In the genomic region with DNA sequence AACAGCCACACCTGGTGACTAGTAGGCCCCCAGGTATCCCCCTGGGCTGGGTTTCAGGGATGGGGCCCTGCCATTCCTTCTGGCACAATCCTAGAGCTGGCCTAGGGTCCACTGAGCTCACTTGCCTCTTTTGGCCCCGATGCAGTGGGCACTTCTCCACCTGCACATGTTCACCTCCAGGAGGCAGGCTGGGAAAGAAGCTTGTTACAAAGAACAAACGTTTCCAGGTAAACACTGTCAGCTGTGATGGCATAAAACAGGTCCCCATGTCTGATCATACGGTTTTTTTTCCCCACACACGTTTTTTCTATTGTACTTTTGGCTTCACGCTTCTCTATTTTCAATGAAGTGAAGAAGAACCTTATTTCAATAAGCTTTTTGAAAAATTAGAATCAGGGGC, we compare ENCODE assay signal across 8 cellular contexts. TPM values are rescaled to one million over a fixed set of nuclear protein-coding genes. Genes with fewer than 3 reads are reported as not detected.
DNase-seq lines count a peak whose midpoint lies in the region; ATAC-seq and TF ChIP-seq lines count a peak whose summit lies in the region.

No MANE protein-coding gene starts in this region.

- H3K4me3 ChIP-seq in HEK293 (ENCODE audit: low read depth, low read length), result no peak overlapping the region

- in situ Hi-C loops in G401 (cut with HindIII; ENCODE audit: low sequenced_read_pairs), result no loop called here

- DNase-seq in DMS79 treated with DMSO at 0.1 percent for 48 hours (lab: John Stamatoyannopoulos, UW) (peak; percentile 72), left lobe of liver (ENCODE audit: low spot score) (no peak), AG08395 (ENCODE audit: low spot score) (no peak), NCI-H1694 (lab: John Stamatoyannopoulos, UW) (no peak), G401 (ENCODE audit: low spot score) (no peak)

- CTCF ChIA-PET in HEK293 (lab: Yijun Ruan, JAX), result interaction anchor here (0.6 to 2.1 kb wide), 11 partner anchors 9 to 1533 kb away, joined by 3 to 9 read pairs (median 3); no protein-coding TSS in a partner anchor

- no peaks in the 10 kb centered on the region for H3K9me3 ChIP-seq in HEK293 (ENCODE audit: control insufficient read depth, insufficient read depth, low read depth, low read length)

- TF ChIP-seq CTCF in HEK293 (tag by site-specific recombination; IDR thresholded peaks at IDR 0.05), result no peak

- ATAC-seq in SK-N-SH treated with all-trans-retinoic acid at 6 μM for 48 hours (peak; percentile 65), left lobe of liver (peak; percentile 95), HG03469 (IDR thresholded peaks at IDR 0.05; ENCODE audit: unreplicated experiment) (no peak)

- POLR2A ChIA-PET in HEK293 (lab: Yijun Ruan, JAX), result interaction anchor here (0.5 to 0.8 kb wide), 2 partner anchors 27 to 37 kb away, joined by 3 read pairs; no protein-coding TSS in a partner anchor

- H3K36me3 ChIP-seq in HEK293 (ENCODE audit: control insufficient read depth in 2 of 2, insufficient read depth in 1 of 2, low read length in 2 of 2), result no peaks in the 10 kb centered on the region; a peak in 1 of 3 replicates

- no peak overlapping the region for H3K27ac ChIP-seq in HEK293 (ENCODE audit: extremely low read depth, low read depth, low read length)

- H3K4me1 ChIP-seq in HEK293 (ENCODE audit: control insufficient read depth, insufficient read depth, low read length), result no peaks in the 10 kb centered on the region

TF ChIP-seq in HEK293, 187 proteins besides CTCF, POLR2A, EP300 and RAD21:
- TF ChIP-seq, protein P1, sequence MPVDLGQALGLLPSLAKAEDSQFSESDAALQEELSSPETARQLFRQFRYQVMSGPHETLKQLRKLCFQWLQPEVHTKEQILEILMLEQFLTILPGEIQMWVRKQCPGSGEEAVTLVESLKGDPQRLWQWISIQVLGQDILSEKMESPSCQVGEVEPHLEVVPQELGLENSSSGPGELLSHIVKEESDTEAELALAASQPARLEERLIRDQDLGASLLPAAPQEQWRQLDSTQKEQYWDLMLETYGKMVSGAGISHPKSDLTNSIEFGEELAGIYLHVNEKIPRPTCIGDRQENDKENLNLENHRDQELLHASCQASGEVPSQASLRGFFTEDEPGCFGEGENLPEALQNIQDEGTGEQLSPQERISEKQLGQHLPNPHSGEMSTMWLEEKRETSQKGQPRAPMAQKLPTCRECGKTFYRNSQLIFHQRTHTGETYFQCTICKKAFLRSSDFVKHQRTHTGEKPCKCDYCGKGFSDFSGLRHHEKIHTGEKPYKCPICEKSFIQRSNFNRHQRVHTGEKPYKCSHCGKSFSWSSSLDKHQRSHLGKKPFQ (tag by site-specific recombination; IDR thresholded peaks at IDR 0.05), result no peak
- 0 out of 2 replicates have a peak, but pooled peaks have one; percentile 74 for TF ChIP-seq ZNF561 (tag by site-specific recombination; IDR thresholded peaks at IDR 0.05; ENCODE audit: borderline replicate concordance)

TF ChIP-seq in SK-N-SH treated with all-trans-retinoic acid at 6 μM for 48 hours, 23 proteins besides CTCF, POLR2A, EP300 and RAD21:
- no peak for TF ChIP-seq TOX (CRISPR knock-in tag; IDR thresholded peaks at IDR 0.05; ENCODE audit: borderline replicate concordance)
- TF ChIP-seq ZNF70 (CRISPR knock-in tag; IDR thresholded peaks at IDR 0.05), result no peak
- TF ChIP-seq, protein P2, sequence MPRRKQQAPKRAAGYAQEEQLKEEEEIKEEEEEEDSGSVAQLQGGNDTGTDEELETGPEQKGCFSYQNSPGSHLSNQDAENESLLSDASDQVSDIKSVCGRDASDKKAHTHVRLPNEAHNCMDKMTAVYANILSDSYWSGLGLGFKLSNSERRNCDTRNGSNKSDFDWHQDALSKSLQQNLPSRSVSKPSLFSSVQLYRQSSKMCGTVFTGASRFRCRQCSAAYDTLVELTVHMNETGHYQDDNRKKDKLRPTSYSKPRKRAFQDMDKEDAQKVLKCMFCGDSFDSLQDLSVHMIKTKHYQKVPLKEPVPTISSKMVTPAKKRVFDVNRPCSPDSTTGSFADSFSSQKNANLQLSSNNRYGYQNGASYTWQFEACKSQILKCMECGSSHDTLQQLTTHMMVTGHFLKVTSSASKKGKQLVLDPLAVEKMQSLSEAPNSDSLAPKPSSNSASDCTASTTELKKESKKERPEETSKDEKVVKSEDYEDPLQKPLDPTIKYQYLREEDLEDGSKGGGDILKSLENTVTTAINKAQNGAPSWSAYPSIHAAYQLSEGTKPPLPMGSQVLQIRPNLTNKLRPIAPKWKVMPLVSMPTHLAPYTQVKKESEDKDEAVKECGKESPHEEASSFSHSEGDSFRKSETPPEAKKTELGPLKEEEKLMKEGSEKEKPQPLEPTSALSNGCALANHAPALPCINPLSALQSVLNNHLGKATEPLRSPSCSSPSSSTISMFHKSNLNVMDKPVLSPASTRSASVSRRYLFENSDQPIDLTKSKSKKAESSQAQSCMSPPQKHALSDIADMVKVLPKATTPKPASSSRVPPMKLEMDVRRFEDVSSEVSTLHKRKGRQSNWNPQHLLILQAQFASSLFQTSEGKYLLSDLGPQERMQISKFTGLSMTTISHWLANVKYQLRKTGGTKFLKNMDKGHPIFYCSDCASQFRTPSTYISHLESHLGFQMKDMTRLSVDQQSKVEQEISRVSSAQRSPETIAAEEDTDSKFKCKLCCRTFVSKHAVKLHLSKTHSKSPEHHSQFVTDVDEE (CRISPR knock-in tag; IDR thresholded peaks at IDR 0.05), result no peak
- TF ChIP-seq ISL1 (CRISPR knock-in tag; IDR thresholded peaks at IDR 0.05), result no peak
- TF ChIP-seq GLIS3 (CRISPR knock-in tag; IDR thresholded peaks at IDR 0.05), result no peak
- TF ChIP-seq, protein P3, sequence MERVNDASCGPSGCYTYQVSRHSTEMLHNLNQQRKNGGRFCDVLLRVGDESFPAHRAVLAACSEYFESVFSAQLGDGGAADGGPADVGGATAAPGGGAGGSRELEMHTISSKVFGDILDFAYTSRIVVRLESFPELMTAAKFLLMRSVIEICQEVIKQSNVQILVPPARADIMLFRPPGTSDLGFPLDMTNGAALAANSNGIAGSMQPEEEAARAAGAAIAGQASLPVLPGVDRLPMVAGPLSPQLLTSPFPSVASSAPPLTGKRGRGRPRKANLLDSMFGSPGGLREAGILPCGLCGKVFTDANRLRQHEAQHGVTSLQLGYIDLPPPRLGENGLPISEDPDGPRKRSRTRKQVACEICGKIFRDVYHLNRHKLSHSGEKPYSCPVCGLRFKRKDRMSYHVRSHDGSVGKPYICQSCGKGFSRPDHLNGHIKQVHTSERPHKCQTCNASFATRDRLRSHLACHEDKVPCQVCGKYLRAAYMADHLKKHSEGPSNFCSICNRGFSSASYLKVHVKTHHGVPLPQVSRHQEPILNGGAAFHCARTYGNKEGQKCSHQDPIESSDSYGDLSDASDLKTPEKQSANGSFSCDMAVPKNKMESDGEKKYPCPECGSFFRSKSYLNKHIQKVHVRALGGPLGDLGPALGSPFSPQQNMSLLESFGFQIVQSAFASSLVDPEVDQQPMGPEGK (CRISPR knock-in tag; IDR thresholded peaks at IDR 0.05; ENCODE audit: borderline replicate concordance), result no peak
- no peak for TF ChIP-seq OSR1 (CRISPR knock-in tag; IDR thresholded peaks at IDR 0.05)
- no peak for TF ChIP-seq ZNF565 (CRISPR knock-in tag; conservative IDR thresholded peaks at IDR 0.05; ENCODE audit: low read depth)
- TF ChIP-seq ESRRG (CRISPR knock-in tag; IDR thresholded peaks at IDR 0.05), result no peak
- no peak for TF ChIP-seq ZC3H10 (CRISPR knock-in tag; IDR thresholded peaks at IDR 0.05)
- no peak for TF ChIP-seq ZFP3 (CRISPR knock-in tag; IDR thresholded peaks at IDR 0.05)
- TF ChIP-seq, protein P4, sequence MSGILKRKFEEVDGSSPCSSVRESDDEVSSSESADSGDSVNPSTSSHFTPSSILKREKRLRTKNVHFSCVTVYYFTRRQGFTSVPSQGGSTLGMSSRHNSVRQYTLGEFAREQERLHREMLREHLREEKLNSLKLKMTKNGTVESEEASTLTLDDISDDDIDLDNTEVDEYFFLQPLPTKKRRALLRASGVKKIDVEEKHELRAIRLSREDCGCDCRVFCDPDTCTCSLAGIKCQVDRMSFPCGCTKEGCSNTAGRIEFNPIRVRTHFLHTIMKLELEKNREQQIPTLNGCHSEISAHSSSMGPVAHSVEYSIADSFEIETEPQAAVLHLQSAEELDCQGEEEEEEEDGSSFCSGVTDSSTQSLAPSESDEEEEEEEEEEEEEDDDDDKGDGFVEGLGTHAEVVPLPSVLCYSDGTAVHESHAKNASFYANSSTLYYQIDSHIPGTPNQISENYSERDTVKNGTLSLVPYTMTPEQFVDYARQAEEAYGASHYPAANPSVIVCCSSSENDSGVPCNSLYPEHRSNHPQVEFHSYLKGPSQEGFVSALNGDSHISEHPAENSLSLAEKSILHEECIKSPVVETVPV (CRISPR knock-in tag; IDR thresholded peaks at IDR 0.05), result no peak
- TF ChIP-seq, protein P5, sequence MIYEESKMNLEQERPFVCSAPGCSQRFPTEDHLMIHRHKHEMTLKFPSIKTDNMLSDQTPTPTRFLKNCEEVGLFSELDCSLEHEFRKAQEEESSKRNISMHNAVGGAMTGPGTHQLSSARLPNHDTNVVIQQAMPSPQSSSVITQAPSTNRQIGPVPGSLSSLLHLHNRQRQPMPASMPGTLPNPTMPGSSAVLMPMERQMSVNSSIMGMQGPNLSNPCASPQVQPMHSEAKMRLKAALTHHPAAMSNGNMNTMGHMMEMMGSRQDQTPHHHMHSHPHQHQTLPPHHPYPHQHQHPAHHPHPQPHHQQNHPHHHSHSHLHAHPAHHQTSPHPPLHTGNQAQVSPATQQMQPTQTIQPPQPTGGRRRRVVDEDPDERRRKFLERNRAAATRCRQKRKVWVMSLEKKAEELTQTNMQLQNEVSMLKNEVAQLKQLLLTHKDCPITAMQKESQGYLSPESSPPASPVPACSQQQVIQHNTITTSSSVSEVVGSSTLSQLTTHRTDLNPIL (CRISPR knock-in tag; IDR thresholded peaks at IDR 0.05; ENCODE audit: low read depth), result no peak
- no peak for TF ChIP-seq ARNTL (CRISPR knock-in tag; IDR thresholded peaks at IDR 0.05; ENCODE audit: borderline replicate concordance, low read depth)
- TF ChIP-seq TCF4 (CRISPR knock-in tag; IDR thresholded peaks at IDR 0.05; ENCODE audit: borderline replicate concordance), result no peak

RNA-seq across cellular contexts. Expression of a gene that starts 15.8 kb away (rescaled TPM):
- 1.5 TPM for total RNA-seq in left lobe of liver
- total RNA-seq in G401 (2014; rRNA removed; shearing (Covaris generic)), result not detected in 2 replicates

RNA-seq across cellular contexts. Expression of a gene that starts 37.9 kb away (rescaled TPM):
- total RNA-seq in left lobe of liver, result 42.8 TPM
- total RNA-seq in G401 (2014; rRNA removed; shearing (Covaris generic)), result 134 and 200 TPM in 2 replicates
